13 cellular contexts compared by ENCODE assay signal in genomic region chr7:139467729-139468128, GRCh38. TPM values are rescaled to one million over a fixed set of nuclear protein-coding genes. Genes with fewer than 3 reads are reported as not detected.
DNase-seq lines count a peak whose midpoint lies in the region; ATAC-seq and TF ChIP-seq lines count a peak whose summit lies in the region.
"Not testable (repeated sequence)": the region's sequence is repeated elsewhere in the genome, so short reads cannot be mapped to it uniquely, and the experiment has no call there.
"Had no signal": no experiment of that assay in that cellular context is flagged by ENCODE, and none has a peak within 500 bp of the region (broad histone marks: within the 10 kb centered on the region; RNA-seq: fewer than 3 reads in every experiment).

No MANE protein-coding gene starts in this region.

- not testable (repeated sequence) for H4K91ac ChIP-seq in H9 (ENCODE audit: insufficient read length, low read depth, low read length); trophoblast cell (ENCODE audit: low read depth, low read length)

- H3K9ac ChIP-seq in H9 (ENCODE audit: extremely low read depth, insufficient read length, low read length); endodermal cell (ENCODE audit: extremely low read depth, low read length, poor library complexity, severe bottlenecking); trophoblast cell (ENCODE audit: low read length): not testable (repeated sequence)

- DNase-seq in H9; endodermal cell; lower lobe of right lung; mesothelial cell of epicardium (ENCODE audit: low spot score in 2 of 2, unreplicated experiment in 2 of 2); type B pancreatic cell (ENCODE audit: extremely low spot score, unreplicated experiment): not testable (repeated sequence)
- peak; percentile 67 for DNase-seq in islet precursor cell
- DNase-seq in trophoblast cell = peak; percentile 70 to 80

- not testable (repeated sequence) for H3K27me3 Mint-ChIP-seq in H9 (ENCODE audit: low read depth); endodermal cell (ENCODE audit: insufficient read depth); mesothelial cell of epicardium (ENCODE audit: low read depth); type B pancreatic cell

- H3K56ac ChIP-seq in H9 (ENCODE audit: insufficient read length, low read depth, low read length) = not testable (repeated sequence)

- not testable (repeated sequence) for H3K4ac ChIP-seq in H9 (ENCODE audit: low read depth, low read length); trophoblast cell (ENCODE audit: low read depth, low read length)

- not testable (repeated sequence) for H3T11ph ChIP-seq in H9 (ENCODE audit: low read length)

- H4K12ac ChIP-seq in trophoblast cell (ENCODE audit: low read depth, low read length) = not testable (repeated sequence)

- H3K14ac ChIP-seq in H9 (ENCODE audit: insufficient read depth, low read length); trophoblast cell (ENCODE audit: low read length): not testable (repeated sequence)

- H3K27me3 ChIP-seq in H9 (ENCODE audit: insufficient read depth, low read length); endodermal cell (ENCODE audit: control insufficient read depth, insufficient read depth, low read length, poor library complexity, severe bottlenecking); lower lobe of right lung (ENCODE audit: low read depth); trophoblast cell (ENCODE audit: insufficient read depth, low read length): not testable (repeated sequence)

- H3K4me2 ChIP-seq in H9 (ENCODE audit: insufficient read depth, insufficient read length, low read length); trophoblast cell (ENCODE audit: low read length): not testable (repeated sequence)

- H3K27ac Mint-ChIP-seq in H9 (peak overlapping the region in 2 of 3 experiments; percentile 20 to 67; a peak in 1 of 7 replicates), endodermal cell (peak overlapping the region; percentile 65), mesothelial cell of epicardium (peak overlapping the region; percentile 76), type B pancreatic cell (peak overlapping the region; percentile 85)

- H2BK12ac ChIP-seq in H9 (ENCODE audit: insufficient read length, low read depth, low read length); trophoblast cell (ENCODE audit: low read length): not testable (repeated sequence)

- not testable (repeated sequence) for H4K8ac ChIP-seq in H9 (replicated peaks; ENCODE audit: insufficient read length, low read depth, low read length); trophoblast cell (ENCODE audit: low read depth, low read length)

- not testable (repeated sequence) for ATAC-seq in lower lobe of right lung

- not testable (repeated sequence) for H3K36me3 ChIP-seq in endodermal cell (ENCODE audit: control insufficient read depth, insufficient read depth, low read length); lower lobe of right lung; trophoblast cell (ENCODE audit: control insufficient read depth in 1 of 2, insufficient read depth in 2 of 2, low read length in 2 of 2)

- H2BK20ac ChIP-seq in H9 (ENCODE audit: low read depth, low read length, poor library complexity, severe bottlenecking) = not testable (repeated sequence)

- not testable (repeated sequence) for H3K27ac ChIP-seq in H9 (ENCODE audit: insufficient read length, low read depth, low read length); endodermal cell (ENCODE audit: low read depth, low read length); trophoblast cell (ENCODE audit: low read depth, low read length)
- H3K27ac ChIP-seq in lower lobe of right lung = peak overlapping the region; percentile 9

- H3K79me2 ChIP-seq in H9 (ENCODE audit: insufficient read depth, low read length); trophoblast cell (ENCODE audit: control insufficient read depth, insufficient read depth, low read length, poor library complexity): not testable (repeated sequence)

- H2BK120ac ChIP-seq in H9 (ENCODE audit: low read depth, low read length, poor library complexity, severe bottlenecking); trophoblast cell (ENCODE audit: insufficient read depth, low read length, poor library complexity): not testable (repeated sequence)

- H2AK5ac ChIP-seq in H9 (ENCODE audit: insufficient read length, low read length); trophoblast cell (ENCODE audit: low read length): not testable (repeated sequence)

- WGBS in H9 (ENCODE audit: extremely low coverage, insufficient read length, low lambda C conversion rate) = no CpG with 5 or more reads among the region's 7 CpGs
- WGBS in endodermal cell (ENCODE audit: insufficient coverage in 1 of 2, insufficient read length in 1 of 2), 2 experiments = 82% methylated on average over 7 of the region's 7 CpGs; no CpG with 5 or more reads in 1 of the 2 experiments
- WGBS in trophoblast cell (ENCODE audit: extremely low coverage, insufficient coverage, insufficient read length) = no CpG with 5 or more reads among the region's 7 CpGs

- peaks cover 6 to 10% (median 9%) of the 10 kb centered on the region in 3 experiments for H3K36me3 Mint-ChIP-seq in H9 (ENCODE audit: insufficient read depth in 1 of 3, low read depth in 3 of 3)
- not testable (repeated sequence) for H3K36me3 Mint-ChIP-seq in endodermal cell (ENCODE audit: low read depth); mesothelial cell of epicardium; type B pancreatic cell

- H3K79me1 ChIP-seq in H9 (ENCODE audit: insufficient read depth, low read depth, low read length, poor library complexity, severe bottlenecking); trophoblast cell (ENCODE audit: low read length): not testable (repeated sequence)

- not testable (repeated sequence) for H2BK5ac ChIP-seq in H9 (ENCODE audit: insufficient read length, low read length); trophoblast cell (ENCODE audit: low read depth, low read length, poor library complexity)

- not testable (repeated sequence) for H4K5ac ChIP-seq in H9 (ENCODE audit: insufficient read length, low read depth, low read length)

- intact Hi-C loops in lower lobe of right lung (cut with DNase I) = not testable (repeated sequence)

- not testable (repeated sequence) for H4K20me1 ChIP-seq in H9 (ENCODE audit: control insufficient read depth, insufficient read depth, insufficient read length)

- not testable (repeated sequence) for H3K9me3 Mint-ChIP-seq in H9, endodermal cell, mesothelial cell of epicardium, type B pancreatic cell

- H2BK15ac ChIP-seq in H9 (ENCODE audit: low read depth, low read length) = not testable (repeated sequence)

- H3K4me1 ChIP-seq in H9 (ENCODE audit: insufficient read depth, low read length); endodermal cell (ENCODE audit: control insufficient read depth, insufficient read depth, low read length); lower lobe of right lung; trophoblast cell (ENCODE audit: control insufficient read depth in 1 of 2, insufficient read depth in 2 of 2, low read length in 2 of 2): not testable (repeated sequence)

- H3K9me3 ChIP-seq in H9 (ENCODE audit: control insufficient read depth, low read depth, low read length); endodermal cell (ENCODE audit: control insufficient read depth, low read length); lower lobe of right lung; trophoblast cell (ENCODE audit: insufficient read depth, low read depth, low read length): not testable (repeated sequence)

- H3K23ac ChIP-seq in H9 (ENCODE audit: insufficient read length, low read depth, low read length); trophoblast cell (ENCODE audit: low read length): not testable (repeated sequence)

- TF ChIP-seq CTCF in H9 (conservative IDR thresholded peaks at IDR 0.05); endodermal cell (conservative IDR thresholded peaks at IDR 0.05); lower lobe of right lung (IDR thresholded peaks at IDR 0.05); mesothelial cell of epicardium (IDR thresholded peaks at IDR 0.05; ENCODE audit: unreplicated experiment); type B pancreatic cell (conservative IDR thresholded peaks at IDR 0.05): not testable (repeated sequence)

- not testable (repeated sequence) for H3K18ac ChIP-seq in H9 (ENCODE audit: insufficient read length, low read depth, low read length); trophoblast cell (ENCODE audit: low read length)

- H3K4me3 ChIP-seq in endodermal cell (ENCODE audit: low read length); lower lobe of right lung; trophoblast cell (ENCODE audit: low read depth, low read length): not testable (repeated sequence)

- H3K4me3 Mint-ChIP-seq in H9, endodermal cell, mesothelial cell of epicardium: not testable (repeated sequence)
- peak overlapping the region; percentile 57 for H3K4me3 Mint-ChIP-seq in type B pancreatic cell

- H2AFZ ChIP-seq in H9 (ENCODE audit: low read length); trophoblast cell (ENCODE audit: insufficient read depth, low read length, poor library complexity): not testable (repeated sequence)

- H3K4me1 Mint-ChIP-seq in H9 = not testable (repeated sequence)
- H3K4me1 Mint-ChIP-seq in endodermal cell (peaks cover 22% of the 10 kb centered on the region), mesothelial cell of epicardium (peaks cover 12% of the 10 kb centered on the region), type B pancreatic cell (ENCODE audit: unreplicated experiment) (peaks cover 10% of the 10 kb centered on the region)

- H3K23me2 ChIP-seq in H9 (ENCODE audit: insufficient read length, low read depth, low read length, poor library complexity, severe bottlenecking) = not testable (repeated sequence)

RNA-seq across cellular contexts. Expression of gene KLRG2, which starts 15.7 kb away (rescaled TPM):
- 5.8 and 7.1 TPM in 2 replicates for total RNA-seq in H9 (2021)
- 1 to 10 TPM; 1.9 to 4.2 TPM for total RNA-seq in endodermal cell
- polyA plus RNA-seq in endodermal cell (2013, experiment 1 of 2) = 0.89 TPM
- polyA plus RNA-seq in endodermal cell (2013, experiment 2 of 2) = 0.83 TPM
- total RNA-seq in lower lobe of right lung = 7.7 TPM
- total RNA-seq in mesothelial cell of epicardium = 1.4 to 1.6 TPM (median 1.4 TPM) in 3 replicates
- polyA plus RNA-seq in trophoblast cell (2013) = 1.8 and 2.0 TPM in 2 replicates
- total RNA-seq in type B pancreatic cell (ENCODE audit: low replicate concordance) = 4.7 and 14.0 TPM in 2 replicates
- total RNA-seq: A673; CD4-positive, alpha-beta memory T cell; CD4-positive, CD25-positive, alpha-beta regulatory T cell had no signal
- polyA plus RNA-seq: AG04450; CD14-positive monocyte; CD4-positive, alpha-beta memory T cell; CD4-positive, CD25-positive, alpha-beta regulatory T cell; CD8-positive, alpha-beta memory T cell had no signal

RNA-seq across cellular contexts. Expression of gene CLEC2L, which starts 55.8 kb away (rescaled TPM):
- total RNA-seq in H9 (2021) = 0.55 and 0.74 TPM in 2 replicates
- 1 to 10 TPM; 1.2 to 1.5 TPM for total RNA-seq in endodermal cell
- polyA plus RNA-seq in endodermal cell (2013, experiment 1 of 2) = 0.61 TPM
- polyA plus RNA-seq in endodermal cell (2013, experiment 2 of 2) = 0.41 TPM
- not detected for total RNA-seq in lower lobe of right lung
- 0.33 to 0.54 TPM (median 0.38 TPM) in 3 replicates for total RNA-seq in mesothelial cell of epicardium
- polyA plus RNA-seq in trophoblast cell (2013) = 0.03 TPM in 1 of 2 replicates, not detected in the other
- 0.21 and 0.34 TPM in 2 replicates for total RNA-seq in type B pancreatic cell (ENCODE audit: low replicate concordance)
- total RNA-seq: A673; CD4-positive, alpha-beta memory T cell; CD8-positive, alpha-beta memory T cell had no signal
- polyA plus RNA-seq: AG04450; CD14-positive monocyte; CD4-positive, alpha-beta memory T cell; CD4-positive, CD25-positive, alpha-beta regulatory T cell; CD8-positive, alpha-beta memory T cell had no signal
